17 cellular contexts compared by ENCODE assay signal in the genomic region with DNA sequence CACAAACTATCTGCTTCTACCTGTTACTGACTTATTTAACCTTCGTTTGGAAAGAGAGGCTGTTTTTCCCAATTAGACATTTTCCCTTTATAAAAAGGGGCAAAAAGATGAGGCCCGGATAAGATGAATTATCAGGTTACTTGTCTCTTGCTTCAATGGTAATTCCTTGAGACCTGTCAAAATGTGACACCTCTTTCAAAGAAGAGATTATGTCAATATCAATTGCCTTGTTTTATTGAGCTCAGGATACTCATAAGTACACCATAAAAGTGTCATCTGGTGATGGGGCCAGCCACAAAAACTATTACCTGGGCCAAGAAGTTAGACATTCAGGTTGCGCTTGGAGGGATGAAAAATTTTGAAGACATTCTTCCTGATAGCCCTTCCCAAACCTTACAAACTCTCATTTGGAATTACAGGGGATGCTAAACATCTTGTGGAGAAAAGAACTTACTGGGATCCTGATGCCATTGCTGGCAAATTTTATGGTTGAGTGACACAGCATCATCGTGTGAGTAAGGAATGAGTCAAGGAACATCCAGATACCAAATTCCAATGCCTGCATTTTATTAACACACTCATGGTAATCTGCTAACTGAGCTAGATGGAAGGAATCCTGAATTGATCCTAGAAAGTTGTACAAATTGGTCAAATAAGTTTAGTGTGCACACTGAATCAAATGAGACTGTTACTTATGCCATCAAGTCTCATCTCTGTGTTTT.
DNase-seq lines count a peak whose midpoint lies in the region; ATAC-seq and TF ChIP-seq lines count a peak whose summit lies in the region.
"Had no signal": no experiment of that assay in that cellular context is flagged by ENCODE, and none has a peak within 500 bp of the region (broad histone marks: within the 10 kb centered on the region; RNA-seq: fewer than 3 reads in every experiment).

No MANE protein-coding gene starts in this region.

- no peak for TF ChIP-seq CTCF in BJ (IDR thresholded peaks at IDR 0.05; ENCODE audit: insufficient read depth, low read depth, low read length)
- TF ChIP-seq CTCF in IMR-90 (conservative IDR thresholded peaks at IDR 0.05; ENCODE audit: low read depth, low read length): no peak
- no peak for TF ChIP-seq CTCF in astrocyte of the spinal cord (IDR thresholded peaks at IDR 0.05; ENCODE audit: low read depth, low read length)

- no peak overlapping the region for H2BK5ac ChIP-seq in IMR-90 (ENCODE audit: low read depth, low read length, poor library complexity, severe bottlenecking)
- H2BK5ac ChIP-seq in trophoblast cell (ENCODE audit: low read depth, low read length, poor library complexity): no peak overlapping the region

- H3K4ac ChIP-seq in IMR-90 (ENCODE audit: low read depth, low read length) (no peak overlapping the region), trophoblast cell (ENCODE audit: low read depth, low read length) (no peak overlapping the region)

- H2AK5ac ChIP-seq in IMR-90 (ENCODE audit: low read depth, low read length) (no peak overlapping the region), trophoblast cell (ENCODE audit: low read length) (no peak overlapping the region)

- in situ Hi-C loops in IMR-90 (cut with MboI; ENCODE audit: low sequenced_read_pairs) (no loop called here), astrocyte of the spinal cord (cut with HindIII; ENCODE audit: low sequenced_read_pairs) (no loop called here)

- no peaks in the 10 kb centered on the region for H3K4me1 ChIP-seq in IMR-90 (ENCODE audit: control insufficient read depth, insufficient read depth, low read length)
- H3K4me1 ChIP-seq in trophoblast cell (ENCODE audit: control insufficient read depth in 1 of 2, insufficient read depth in 2 of 2, low read length in 2 of 2): no peaks in the 10 kb centered on the region
- H3K4me1 ChIP-seq: adrenal gland, testis had no signal

- TF ChIP-seq POLR2A in IMR-90 (IDR thresholded peaks at IDR 0.05; ENCODE audit: low read depth, low read length): no peak

- no peak overlapping the region for H4K12ac ChIP-seq in trophoblast cell (ENCODE audit: low read depth, low read length)

- H3K9ac ChIP-seq in IMR-90 (ENCODE audit: low read depth, low read length) (no peak overlapping the region), trophoblast cell (ENCODE audit: low read length) (no peak overlapping the region)

- H2AFZ ChIP-seq in IMR-90 (replicated peaks; ENCODE audit: low read length, poor library complexity) (no peak overlapping the region), trophoblast cell (ENCODE audit: insufficient read depth, low read length, poor library complexity) (no peak overlapping the region)

- POLR2A ChIA-PET in BJ (lab: Charles Lee): no interaction called here
- POLR2A ChIA-PET in IMR-90 (lab: Charles Lee; ENCODE audit: unreplicated experiment): no interaction called here

- H3K9me1 ChIP-seq in IMR-90 (ENCODE audit: insufficient read depth, low read length): no peaks in the 10 kb centered on the region

- ATAC-seq in IMR-90 (ENCODE audit: low read depth) (peak; percentile 42; the same call in 1 of the 2 replicates), HG02884 (IDR thresholded peaks at IDR 0.05; ENCODE audit: unreplicated experiment) (no peak), HG03039 (IDR thresholded peaks at IDR 0.05; ENCODE audit: unreplicated experiment) (no peak)
- ATAC-seq: K562, T-helper 17 cell had no signal

- H4K5ac ChIP-seq in IMR-90 (ENCODE audit: low read depth, low read length): no peak overlapping the region

- H3K27ac ChIP-seq in IMR-90 (ENCODE audit: insufficient read depth, low read length) (no peak overlapping the region), trophoblast cell (ENCODE audit: low read depth, low read length) (no peak overlapping the region)
- H3K27ac ChIP-seq: adrenal gland, skin epidermis, testis had no signal

- no peaks in the 10 kb centered on the region for H3K79me1 ChIP-seq in IMR-90 (ENCODE audit: low read depth in 1 of 2, low read length in 2 of 2)
- H3K79me1 ChIP-seq in trophoblast cell (ENCODE audit: low read length): no peaks in the 10 kb centered on the region

- no peaks in the 10 kb centered on the region for H3K9me3 ChIP-seq in IMR-90 (ENCODE audit: control insufficient read depth, insufficient read depth, low read length)
- no peaks in the 10 kb centered on the region for H3K9me3 ChIP-seq in trophoblast cell (ENCODE audit: insufficient read depth, low read depth, low read length)
- H3K9me3 ChIP-seq: adrenal gland, testis had no signal

- H3K18ac ChIP-seq in IMR-90 (ENCODE audit: low read depth, low read length) (no peak overlapping the region), trophoblast cell (ENCODE audit: low read length) (no peak overlapping the region)

- no peak overlapping the region for H2BK15ac ChIP-seq in IMR-90 (ENCODE audit: low read depth, low read length)

- H4K91ac ChIP-seq in IMR-90 (ENCODE audit: insufficient read depth, low read depth, low read length): no peak overlapping the region
- H4K91ac ChIP-seq in trophoblast cell (ENCODE audit: low read depth, low read length): no peak overlapping the region

- no CpG with 5 or more reads among the region's 4 CpGs for WGBS in IMR-90 (ENCODE audit: extremely low coverage in 2 of 2, insufficient read length in 1 of 2), 2 experiments
- WGBS in trophoblast cell (ENCODE audit: extremely low coverage, insufficient coverage, insufficient read length): no CpG with 5 or more reads among the region's 4 CpGs

- intact Hi-C loops in IMR-90 (cut with micrococcal nuclease): no loop called here

- no TSS peak for BruUV-seq in IMR-90 (replicated peaks; lab: Mats Ljungman, UMichigan)

- H3K4me2 ChIP-seq in IMR-90 (ENCODE audit: low read depth, low read length): no peak overlapping the region
- H3K4me2 ChIP-seq in trophoblast cell (ENCODE audit: low read length): no peak overlapping the region

- DNase-seq in BJ (ENCODE audit: low read depth): peak; percentile 35
- peak; percentile 70 for DNase-seq in IMR-90
- peak; percentile 41 for DNase-seq in astrocyte of the spinal cord (ENCODE audit: low read depth, low spot score)
- DNase-seq in kidney tubule cell (ENCODE audit: low spot score): peak; percentile 85
- no peak for DNase-seq in trophoblast cell
- DNase-seq in NCI-H510A treated with DMSO at 0.1 percent for 48 hours (lab: John Stamatoyannopoulos, UW): no peak
- DNase-seq: activated B cell treated with CpG ODN at 0.5 μM for 24 hours; adrenal gland; NCI-H1092 treated with DMSO at 0.1 percent for 48 hours; SHP77; stimulated activated CD4-positive, alpha-beta T cell treated with anti-CD3 and anti-CD28 coated beads, Interleukin-4, amount 100 ng/mL, for 4 hours; T-helper 17 cell; testis had no signal

- H4K8ac ChIP-seq in IMR-90 (ENCODE audit: low read depth in 2 of 2, low read length in 2 of 2) (no peak overlapping the region; a peak in 1 of 4 replicates), trophoblast cell (ENCODE audit: low read depth, low read length) (no peak overlapping the region)

- peak overlapping the region; percentile 46; the same call in 1 of the 2 replicates for H2BK120ac ChIP-seq in IMR-90 (ENCODE audit: low read depth, low read length)
- H2BK120ac ChIP-seq in trophoblast cell (ENCODE audit: insufficient read depth, low read length, poor library complexity): no peak overlapping the region

- dilution Hi-C loops in IMR-90 (cut with HindIII; ENCODE audit: low sequenced_read_pairs, unreplicated experiment): no loop called here

- CTCF ChIA-PET in BJ (lab: Yijun Ruan, JAX) (no interaction called here), IMR-90 (lab: Yijun Ruan, JAX) (no interaction called here)

- H4K20me1 ChIP-seq in IMR-90 (ENCODE audit: insufficient read depth, low read length): no peaks in the 10 kb centered on the region

- H3K14ac ChIP-seq in IMR-90 (replicated peaks; ENCODE audit: low read depth, low read length) (no peak overlapping the region), trophoblast cell (ENCODE audit: low read length) (no peak overlapping the region)

- H3K79me2 ChIP-seq in trophoblast cell (ENCODE audit: control insufficient read depth, insufficient read depth, low read length, poor library complexity): no peaks in the 10 kb centered on the region

- H3K27me3 ChIP-seq in BJ (ENCODE audit: control insufficient read depth, insufficient read depth, low read length) (no peaks in the 10 kb centered on the region), IMR-90 (ENCODE audit: control insufficient read depth, insufficient read depth, low read length) (no peaks in the 10 kb centered on the region), trophoblast cell (ENCODE audit: insufficient read depth, low read length) (no peaks in the 10 kb centered on the region)
- H3K27me3 ChIP-seq: adrenal gland, testis had no signal

- H3K36me3 ChIP-seq in BJ (ENCODE audit: control insufficient read depth, insufficient read depth, low read length): no peaks in the 10 kb centered on the region
- H3K36me3 ChIP-seq in IMR-90 (ENCODE audit: control insufficient read depth, insufficient read depth, low read length): no peaks in the 10 kb centered on the region
- no peaks in the 10 kb centered on the region for H3K36me3 ChIP-seq in trophoblast cell (ENCODE audit: control insufficient read depth in 1 of 2, insufficient read depth in 2 of 2, low read length in 2 of 2)
- H3K36me3 ChIP-seq: adrenal gland had no signal

- H3K4me3 ChIP-seq in BJ (ENCODE audit: low read depth, low read length) (no peak overlapping the region), IMR-90 (ENCODE audit: insufficient read depth, low read depth, low read length) (no peak overlapping the region), astrocyte of the spinal cord (ENCODE audit: low read depth, low read length) (no peak overlapping the region), trophoblast cell (ENCODE audit: low read depth, low read length) (no peak overlapping the region)
- H3K4me3 ChIP-seq: adrenal gland, K562, skin epidermis, testis had no signal

- H2AK9ac ChIP-seq in IMR-90 (replicated peaks; ENCODE audit: low read depth, low read length, poor library complexity): no peak overlapping the region

- no peak overlapping the region for H2BK20ac ChIP-seq in IMR-90 (ENCODE audit: low read depth, low read length)

- H3K56ac ChIP-seq in IMR-90 (ENCODE audit: extremely low read depth, insufficient read depth, low read length): no peak overlapping the region

- H3K23ac ChIP-seq in IMR-90 (ENCODE audit: low read depth, low read length) (no peak overlapping the region), trophoblast cell (ENCODE audit: low read length) (no peak overlapping the region)

- no peak overlapping the region for H2BK12ac ChIP-seq in trophoblast cell (ENCODE audit: low read length)

- no peak for TF ChIP-seq RAD21 in IMR-90 (IDR thresholded peaks at IDR 0.05; ENCODE audit: low read length)

TF ChIP-seq in IMR-90, 13 proteins besides CTCF, POLR2A, EP300 and RAD21:
- TF ChIP-seq RCOR1 (IDR thresholded peaks at IDR 0.05; ENCODE audit: insufficient replicate concordance, low read length) (no peak), NFE2L2 (IDR thresholded peaks at IDR 0.05; ENCODE audit: low read depth, low read length) (0 out of 2 replicates have a peak, but pooled peaks have one; percentile 13), MAFK (IDR thresholded peaks at IDR 0.05; ENCODE audit: low read depth, low read length) (peak; percentile 38; the same call in 1 of the 2 replicates), CEBPB (IDR thresholded peaks at IDR 0.05; ENCODE audit: low read depth, low read length) (no peak), FOS (IDR thresholded peaks at IDR 0.05; ENCODE audit: low read depth, low read length) (0 out of 2 replicates have a peak, but pooled peaks have one; percentile 29), MAZ (IDR thresholded peaks at IDR 0.05; ENCODE audit: borderline replicate concordance, low read depth, low read length) (no peak)

Comparison
In these comparisons a context has a peak if more than half of its experiments do, and no peak if none do; other contexts are left out.
1. DNase-seq: peak in BJ (single experiment), IMR-90 (single experiment), astrocyte of the spinal cord (single experiment) and kidney tubule cell (single experiment); none in trophoblast cell (0 of 2) and NCI-H510A treated with DMSO at 0.1 percent for 48 hours (single experiment).